In the genomic region with DNA sequence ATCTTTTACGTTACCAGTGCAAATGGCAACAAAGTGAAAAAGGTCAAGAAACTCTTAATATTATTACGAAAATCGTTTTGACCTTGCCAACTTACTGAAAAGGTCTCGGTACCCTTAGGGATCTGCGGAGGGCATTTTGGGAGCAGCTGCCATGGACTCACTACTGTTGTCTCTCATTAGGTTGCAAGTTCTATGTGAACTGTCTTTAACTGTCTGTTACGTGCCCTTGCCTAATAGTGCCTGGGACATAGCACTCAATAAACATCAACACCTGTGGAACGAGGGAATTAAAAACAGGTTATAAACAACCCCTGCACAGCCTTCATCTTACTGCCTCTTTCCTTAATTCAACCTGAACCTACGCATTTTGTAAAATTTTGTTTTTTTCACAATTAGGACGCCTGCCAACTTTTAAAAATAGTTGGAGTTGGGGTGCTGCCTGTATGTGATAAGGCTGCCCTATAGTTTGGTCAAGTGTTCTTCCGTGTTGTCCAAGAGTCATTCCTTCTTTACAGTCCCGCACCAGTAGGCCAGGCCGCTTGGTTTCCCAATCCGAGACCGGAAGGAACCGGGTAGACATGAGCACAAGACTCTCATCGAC, we compare ENCODE assay signal across 2 cellular contexts.
TF ChIP-seq lines count a peak whose summit lies in the region.

No MANE protein-coding gene starts in this region.

TF ChIP-seq in K562, 482 proteins besides CTCF, POLR2A, EP300 and RAD21 (continued from another document and continues in another):
- TF ChIP-seq, protein P1, sequence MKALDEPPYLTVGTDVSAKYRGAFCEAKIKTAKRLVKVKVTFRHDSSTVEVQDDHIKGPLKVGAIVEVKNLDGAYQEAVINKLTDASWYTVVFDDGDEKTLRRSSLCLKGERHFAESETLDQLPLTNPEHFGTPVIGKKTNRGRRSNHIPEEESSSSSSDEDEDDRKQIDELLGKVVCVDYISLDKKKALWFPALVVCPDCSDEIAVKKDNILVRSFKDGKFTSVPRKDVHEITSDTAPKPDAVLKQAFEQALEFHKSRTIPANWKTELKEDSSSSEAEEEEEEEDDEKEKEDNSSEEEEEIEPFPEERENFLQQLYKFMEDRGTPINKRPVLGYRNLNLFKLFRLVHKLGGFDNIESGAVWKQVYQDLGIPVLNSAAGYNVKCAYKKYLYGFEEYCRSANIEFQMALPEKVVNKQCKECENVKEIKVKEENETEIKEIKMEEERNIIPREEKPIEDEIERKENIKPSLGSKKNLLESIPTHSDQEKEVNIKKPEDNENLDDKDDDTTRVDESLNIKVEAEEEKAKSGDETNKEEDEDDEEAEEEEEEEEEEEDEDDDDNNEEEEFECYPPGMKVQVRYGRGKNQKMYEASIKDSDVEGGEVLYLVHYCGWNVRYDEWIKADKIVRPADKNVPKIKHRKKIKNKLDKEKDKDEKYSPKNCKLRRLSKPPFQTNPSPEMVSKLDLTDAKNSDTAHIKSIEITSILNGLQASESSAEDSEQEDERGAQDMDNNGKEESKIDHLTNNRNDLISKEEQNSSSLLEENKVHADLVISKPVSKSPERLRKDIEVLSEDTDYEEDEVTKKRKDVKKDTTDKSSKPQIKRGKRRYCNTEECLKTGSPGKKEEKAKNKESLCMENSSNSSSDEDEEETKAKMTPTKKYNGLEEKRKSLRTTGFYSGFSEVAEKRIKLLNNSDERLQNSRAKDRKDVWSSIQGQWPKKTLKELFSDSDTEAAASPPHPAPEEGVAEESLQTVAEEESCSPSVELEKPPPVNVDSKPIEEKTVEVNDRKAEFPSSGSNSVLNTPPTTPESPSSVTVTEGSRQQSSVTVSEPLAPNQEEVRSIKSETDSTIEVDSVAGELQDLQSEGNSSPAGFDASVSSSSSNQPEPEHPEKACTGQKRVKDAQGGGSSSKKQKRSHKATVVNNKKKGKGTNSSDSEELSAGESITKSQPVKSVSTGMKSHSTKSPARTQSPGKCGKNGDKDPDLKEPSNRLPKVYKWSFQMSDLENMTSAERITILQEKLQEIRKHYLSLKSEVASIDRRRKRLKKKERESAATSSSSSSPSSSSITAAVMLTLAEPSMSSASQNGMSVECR (CRISPR knock-in tag; IDR thresholded peaks at IDR 0.05), result no peak
- no peak for TF ChIP-seq NCOA4 (IDR thresholded peaks at IDR 0.05; ENCODE audit: partially characterized antibody)
- no peak for TF ChIP-seq ZNF140 (CRISPR knock-in tag; IDR thresholded peaks at IDR 0.05)
- no peak; the same call in none of the 2 replicates for TF ChIP-seq ZKSCAN8 (CRISPR knock-in tag; IDR thresholded peaks at IDR 0.05)
- TF ChIP-seq HOXB6 (CRISPR knock-in tag; IDR thresholded peaks at IDR 0.05; ENCODE audit: borderline replicate concordance), result no peak
- TF ChIP-seq, protein P2, sequence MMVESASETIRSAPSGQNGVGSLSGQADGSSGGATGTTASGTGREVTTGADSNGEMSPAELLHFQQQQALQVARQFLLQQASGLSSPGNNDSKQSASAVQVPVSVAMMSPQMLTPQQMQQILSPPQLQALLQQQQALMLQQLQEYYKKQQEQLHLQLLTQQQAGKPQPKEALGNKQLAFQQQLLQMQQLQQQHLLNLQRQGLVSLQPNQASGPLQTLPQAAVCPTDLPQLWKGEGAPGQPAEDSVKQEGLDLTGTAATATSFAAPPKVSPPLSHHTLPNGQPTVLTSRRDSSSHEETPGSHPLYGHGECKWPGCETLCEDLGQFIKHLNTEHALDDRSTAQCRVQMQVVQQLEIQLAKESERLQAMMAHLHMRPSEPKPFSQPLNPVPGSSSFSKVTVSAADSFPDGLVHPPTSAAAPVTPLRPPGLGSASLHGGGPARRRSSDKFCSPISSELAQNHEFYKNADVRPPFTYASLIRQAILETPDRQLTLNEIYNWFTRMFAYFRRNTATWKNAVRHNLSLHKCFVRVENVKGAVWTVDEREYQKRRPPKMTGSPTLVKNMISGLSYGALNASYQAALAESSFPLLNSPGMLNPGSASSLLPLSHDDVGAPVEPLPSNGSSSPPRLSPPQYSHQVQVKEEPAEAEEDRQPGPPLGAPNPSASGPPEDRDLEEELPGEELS (CRISPR knock-in tag; IDR thresholded peaks at IDR 0.05; ENCODE audit: borderline replicate concordance), result no peak
- TF ChIP-seq, protein P3, sequence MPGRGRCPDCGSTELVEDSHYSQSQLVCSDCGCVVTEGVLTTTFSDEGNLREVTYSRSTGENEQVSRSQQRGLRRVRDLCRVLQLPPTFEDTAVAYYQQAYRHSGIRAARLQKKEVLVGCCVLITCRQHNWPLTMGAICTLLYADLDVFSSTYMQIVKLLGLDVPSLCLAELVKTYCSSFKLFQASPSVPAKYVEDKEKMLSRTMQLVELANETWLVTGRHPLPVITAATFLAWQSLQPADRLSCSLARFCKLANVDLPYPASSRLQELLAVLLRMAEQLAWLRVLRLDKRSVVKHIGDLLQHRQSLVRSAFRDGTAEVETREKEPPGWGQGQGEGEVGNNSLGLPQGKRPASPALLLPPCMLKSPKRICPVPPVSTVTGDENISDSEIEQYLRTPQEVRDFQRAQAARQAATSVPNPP (IDR thresholded peaks at IDR 0.05; ENCODE audit: borderline replicate concordance, insufficient read depth, insufficient read length), result no peak
- no peak for TF ChIP-seq ZNF41 (CRISPR knock-in tag; conservative IDR thresholded peaks at IDR 0.05)
- TF ChIP-seq NFXL1 (CRISPR knock-in tag; IDR thresholded peaks at IDR 0.05), result no peak
- no peak for TF ChIP-seq SREBF2 (CRISPR knock-in tag; IDR thresholded peaks at IDR 0.05)
- TF ChIP-seq, protein P4, sequence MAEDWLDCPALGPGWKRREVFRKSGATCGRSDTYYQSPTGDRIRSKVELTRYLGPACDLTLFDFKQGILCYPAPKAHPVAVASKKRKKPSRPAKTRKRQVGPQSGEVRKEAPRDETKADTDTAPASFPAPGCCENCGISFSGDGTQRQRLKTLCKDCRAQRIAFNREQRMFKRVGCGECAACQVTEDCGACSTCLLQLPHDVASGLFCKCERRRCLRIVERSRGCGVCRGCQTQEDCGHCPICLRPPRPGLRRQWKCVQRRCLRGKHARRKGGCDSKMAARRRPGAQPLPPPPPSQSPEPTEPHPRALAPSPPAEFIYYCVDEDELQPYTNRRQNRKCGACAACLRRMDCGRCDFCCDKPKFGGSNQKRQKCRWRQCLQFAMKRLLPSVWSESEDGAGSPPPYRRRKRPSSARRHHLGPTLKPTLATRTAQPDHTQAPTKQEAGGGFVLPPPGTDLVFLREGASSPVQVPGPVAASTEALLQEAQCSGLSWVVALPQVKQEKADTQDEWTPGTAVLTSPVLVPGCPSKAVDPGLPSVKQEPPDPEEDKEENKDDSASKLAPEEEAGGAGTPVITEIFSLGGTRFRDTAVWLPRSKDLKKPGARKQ (CRISPR knock-in tag; IDR thresholded peaks at IDR 0.05), result no peak
- TF ChIP-seq ZNF589 (CRISPR knock-in tag; IDR thresholded peaks at IDR 0.05; ENCODE audit: low read depth), result peak; percentile 86
- TF ChIP-seq BCL6 (CRISPR knock-in tag; IDR thresholded peaks at IDR 0.05), result no peak
- TF ChIP-seq TFAM (CRISPR knock-in tag; conservative IDR thresholded peaks at IDR 0.05), result no peak
- no peak for TF ChIP-seq TEAD2 (tag; IDR thresholded peaks at IDR 0.05)
- TF ChIP-seq SRSF7 (optimal IDR thresholded peaks at IDR 0.05; ENCODE audit: low read depth, low read length), result no peak
- 0 out of 2 replicates have a peak, but pooled peaks have one; percentile 40 for TF ChIP-seq MIER1 (IDR thresholded peaks at IDR 0.05; ENCODE audit: low read depth)
- no peak for TF ChIP-seq PHB (CRISPR knock-in tag; IDR thresholded peaks at IDR 0.05)

TF ChIP-seq in HepG2, 621 proteins besides CTCF, POLR2A, EP300 and RAD21 (continued from another document and continues in another):
- TF ChIP-seq, protein P5, sequence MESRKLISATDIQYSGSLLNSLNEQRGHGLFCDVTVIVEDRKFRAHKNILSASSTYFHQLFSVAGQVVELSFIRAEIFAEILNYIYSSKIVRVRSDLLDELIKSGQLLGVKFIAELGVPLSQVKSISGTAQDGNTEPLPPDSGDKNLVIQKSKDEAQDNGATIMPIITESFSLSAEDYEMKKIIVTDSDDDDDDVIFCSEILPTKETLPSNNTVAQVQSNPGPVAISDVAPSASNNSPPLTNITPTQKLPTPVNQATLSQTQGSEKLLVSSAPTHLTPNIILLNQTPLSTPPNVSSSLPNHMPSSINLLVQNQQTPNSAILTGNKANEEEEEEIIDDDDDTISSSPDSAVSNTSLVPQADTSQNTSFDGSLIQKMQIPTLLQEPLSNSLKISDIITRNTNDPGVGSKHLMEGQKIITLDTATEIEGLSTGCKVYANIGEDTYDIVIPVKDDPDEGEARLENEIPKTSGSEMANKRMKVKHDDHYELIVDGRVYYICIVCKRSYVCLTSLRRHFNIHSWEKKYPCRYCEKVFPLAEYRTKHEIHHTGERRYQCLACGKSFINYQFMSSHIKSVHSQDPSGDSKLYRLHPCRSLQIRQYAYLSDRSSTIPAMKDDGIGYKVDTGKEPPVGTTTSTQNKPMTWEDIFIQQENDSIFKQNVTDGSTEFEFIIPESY (CRISPR knock-in tag; IDR thresholded peaks at IDR 0.05), result no peak
- no peak for TF ChIP-seq RBM39 (IDR thresholded peaks at IDR 0.05; ENCODE audit: low read depth, low read length, poor library complexity, severe bottlenecking)
- TF ChIP-seq ZBTB8A (CRISPR knock-in tag; IDR thresholded peaks at IDR 0.05; ENCODE audit: borderline replicate concordance, low read depth), result peak; percentile 5; the same call in 1 of the 2 replicates
- TF ChIP-seq, protein P6, sequence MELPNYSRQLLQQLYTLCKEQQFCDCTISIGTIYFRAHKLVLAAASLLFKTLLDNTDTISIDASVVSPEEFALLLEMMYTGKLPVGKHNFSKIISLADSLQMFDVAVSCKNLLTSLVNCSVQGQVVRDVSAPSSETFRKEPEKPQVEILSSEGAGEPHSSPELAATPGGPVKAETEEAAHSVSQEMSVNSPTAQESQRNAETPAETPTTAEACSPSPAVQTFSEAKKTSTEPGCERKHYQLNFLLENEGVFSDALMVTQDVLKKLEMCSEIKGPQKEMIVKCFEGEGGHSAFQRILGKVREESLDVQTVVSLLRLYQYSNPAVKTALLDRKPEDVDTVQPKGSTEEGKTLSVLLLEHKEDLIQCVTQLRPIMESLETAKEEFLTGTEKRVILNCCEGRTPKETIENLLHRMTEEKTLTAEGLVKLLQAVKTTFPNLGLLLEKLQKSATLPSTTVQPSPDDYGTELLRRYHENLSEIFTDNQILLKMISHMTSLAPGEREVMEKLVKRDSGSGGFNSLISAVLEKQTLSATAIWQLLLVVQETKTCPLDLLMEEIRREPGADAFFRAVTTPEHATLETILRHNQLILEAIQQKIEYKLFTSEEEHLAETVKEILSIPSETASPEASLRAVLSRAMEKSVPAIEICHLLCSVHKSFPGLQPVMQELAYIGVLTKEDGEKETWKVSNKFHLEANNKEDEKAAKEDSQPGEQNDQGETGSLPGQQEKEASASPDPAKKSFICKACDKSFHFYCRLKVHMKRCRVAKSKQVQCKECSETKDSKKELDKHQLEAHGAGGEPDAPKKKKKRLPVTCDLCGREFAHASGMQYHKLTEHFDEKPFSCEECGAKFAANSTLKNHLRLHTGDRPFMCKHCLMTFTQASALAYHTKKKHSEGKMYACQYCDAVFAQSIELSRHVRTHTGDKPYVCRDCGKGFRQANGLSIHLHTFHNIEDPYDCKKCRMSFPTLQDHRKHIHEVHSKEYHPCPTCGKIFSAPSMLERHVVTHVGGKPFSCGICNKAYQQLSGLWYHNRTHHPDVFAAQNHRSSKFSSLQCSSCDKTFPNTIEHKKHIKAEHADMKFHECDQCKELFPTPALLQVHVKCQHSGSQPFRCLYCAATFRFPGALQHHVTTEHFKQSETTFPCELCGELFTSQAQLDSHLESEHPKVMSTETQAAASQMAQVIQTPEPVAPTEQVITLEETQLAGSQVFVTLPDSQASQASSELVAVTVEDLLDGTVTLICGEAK (IDR thresholded peaks at IDR 0.05), result 0 out of 2 replicates have a peak, but pooled peaks have one; percentile 2
- TF ChIP-seq, protein P6 (CRISPR knock-in tag; IDR thresholded peaks at IDR 0.05), result no peak
- TF ChIP-seq, protein P7, sequence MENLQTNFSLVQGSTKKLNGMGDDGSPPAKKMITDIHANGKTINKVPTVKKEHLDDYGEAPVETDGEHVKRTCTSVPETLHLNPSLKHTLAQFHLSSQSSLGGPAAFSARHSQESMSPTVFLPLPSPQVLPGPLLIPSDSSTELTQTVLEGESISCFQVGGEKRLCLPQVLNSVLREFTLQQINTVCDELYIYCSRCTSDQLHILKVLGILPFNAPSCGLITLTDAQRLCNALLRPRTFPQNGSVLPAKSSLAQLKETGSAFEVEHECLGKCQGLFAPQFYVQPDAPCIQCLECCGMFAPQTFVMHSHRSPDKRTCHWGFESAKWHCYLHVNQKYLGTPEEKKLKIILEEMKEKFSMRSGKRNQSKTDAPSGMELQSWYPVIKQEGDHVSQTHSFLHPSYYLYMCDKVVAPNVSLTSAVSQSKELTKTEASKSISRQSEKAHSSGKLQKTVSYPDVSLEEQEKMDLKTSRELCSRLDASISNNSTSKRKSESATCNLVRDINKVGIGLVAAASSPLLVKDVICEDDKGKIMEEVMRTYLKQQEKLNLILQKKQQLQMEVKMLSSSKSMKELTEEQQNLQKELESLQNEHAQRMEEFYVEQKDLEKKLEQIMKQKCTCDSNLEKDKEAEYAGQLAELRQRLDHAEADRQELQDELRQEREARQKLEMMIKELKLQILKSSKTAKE (CRISPR knock-in tag; IDR thresholded peaks at IDR 0.05; ENCODE audit: borderline replicate concordance), result no peak
- no peak for TF ChIP-seq NCOR1 (IDR thresholded peaks at IDR 0.05; ENCODE audit: borderline replicate concordance, low read length)
- TF ChIP-seq ZNF652 (CRISPR knock-in tag; IDR thresholded peaks at IDR 0.05; ENCODE audit: borderline replicate concordance, low read depth), result no peak
- TF ChIP-seq REXO4 (CRISPR knock-in tag; IDR thresholded peaks at IDR 0.05; ENCODE audit: borderline replicate concordance), result 0 out of 2 replicates have a peak, but pooled peaks have one; percentile 14
